ENCODE assay signal across 1 cellular context in genomic region chr14:22819191-22819988, GRCh38.
TF ChIP-seq lines count a peak whose summit lies in the region.

No MANE protein-coding gene starts in this region.

TF ChIP-seq in WTC11, 78 proteins besides CTCF, POLR2A, EP300 and RAD21 (continued from another document):
- TF ChIP-seq, protein P1, sequence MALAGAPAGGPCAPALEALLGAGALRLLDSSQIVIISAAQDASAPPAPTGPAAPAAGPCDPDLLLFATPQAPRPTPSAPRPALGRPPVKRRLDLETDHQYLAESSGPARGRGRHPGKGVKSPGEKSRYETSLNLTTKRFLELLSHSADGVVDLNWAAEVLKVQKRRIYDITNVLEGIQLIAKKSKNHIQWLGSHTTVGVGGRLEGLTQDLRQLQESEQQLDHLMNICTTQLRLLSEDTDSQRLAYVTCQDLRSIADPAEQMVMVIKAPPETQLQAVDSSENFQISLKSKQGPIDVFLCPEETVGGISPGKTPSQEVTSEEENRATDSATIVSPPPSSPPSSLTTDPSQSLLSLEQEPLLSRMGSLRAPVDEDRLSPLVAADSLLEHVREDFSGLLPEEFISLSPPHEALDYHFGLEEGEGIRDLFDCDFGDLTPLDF (CRISPR knock-in tag; IDR thresholded peaks at IDR 0.05): no peak
TF ChIP-seq in WTC11: peak in this region for 7.
